Comparison of ENCODE assay signal across 14 cellular contexts in the genomic region with DNA sequence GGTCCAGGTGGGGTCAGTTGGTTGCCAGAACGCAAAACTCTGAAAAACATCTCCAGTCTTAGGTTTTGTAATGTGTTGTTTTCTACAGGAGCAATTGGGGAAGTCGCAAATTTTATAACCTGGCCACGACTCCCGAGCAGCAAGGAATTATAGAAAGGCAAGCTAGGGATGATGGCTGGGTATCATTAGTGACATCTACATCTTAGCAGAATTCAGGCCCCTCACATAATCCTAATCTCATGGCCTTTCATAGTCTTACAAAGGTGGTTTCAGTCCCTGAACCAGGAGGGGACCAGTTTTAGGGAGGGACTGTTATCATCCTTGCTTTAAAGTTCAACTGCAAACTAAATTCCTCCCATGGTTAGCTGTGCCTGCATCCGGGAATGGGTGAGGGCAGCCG.
"Had no signal": no experiment of that assay in that cellular context is flagged by ENCODE, and none has a peak within 500 bp of the region (broad histone marks: within the 10 kb centered on the region; RNA-seq: fewer than 3 reads in every experiment).

No MANE protein-coding gene starts in this region.

- H3K9me3 ChIP-seq: suprapubic skin had no signal

- H3K27ac ChIP-seq: suprapubic skin had no signal

- H3K4me3 ChIP-seq: sigmoid colon, suprapubic skin, upper lobe of left lung had no signal

- H3K9me3 Mint-ChIP-seq: effector memory CD8-positive, alpha-beta T cell had no signal

- H3K27me3 Mint-ChIP-seq: brain; dendritic cell treated with granulocyte-macrophage colony-stimulating factor and Interleukin-4, amounts not matched to agents 40 ng/mL and 50 ng/mL, for 4 days; effector memory CD8-positive, alpha-beta T cell had no signal

- H3K4me3 Mint-ChIP-seq: brain; dendritic cell treated with granulocyte-macrophage colony-stimulating factor and Interleukin-4, amounts not matched to agents 40 ng/mL and 50 ng/mL, for 4 days; effector memory CD8-positive, alpha-beta T cell; nephron progenitor cell had no signal

- DNase-seq: activated gamma-delta T cell; activated T-cell treated with anti-CD3 and anti-CD28 coated beads, Interleukin-2, amount 50 U/mL, for 1 hour; cerebellar nuclear complex; effector memory CD8-positive, alpha-beta T cell; hippocampal formation; left ventricle myocardium superior; mesenchymal stem cell; nephron progenitor cell; sigmoid colon; stimulated activated naive CD4-positive, alpha-beta T cell treated with Interleukin-2 at 50 U/mL for 16 hours; upper lobe of left lung had no signal

- H3K27ac Mint-ChIP-seq: dendritic cell treated with granulocyte-macrophage colony-stimulating factor and Interleukin-4, amounts not matched to agents 40 ng/mL and 50 ng/mL, for 4 days; nephron progenitor cell had no signal

- H3K36me3 ChIP-seq: sigmoid colon, suprapubic skin, upper lobe of left lung had no signal

- ATAC-seq: effector memory CD8-positive, alpha-beta T cell; left ventricle myocardium superior had no signal

- H3K27me3 ChIP-seq: sigmoid colon, suprapubic skin, upper lobe of left lung had no signal
